In the genomic region with DNA sequence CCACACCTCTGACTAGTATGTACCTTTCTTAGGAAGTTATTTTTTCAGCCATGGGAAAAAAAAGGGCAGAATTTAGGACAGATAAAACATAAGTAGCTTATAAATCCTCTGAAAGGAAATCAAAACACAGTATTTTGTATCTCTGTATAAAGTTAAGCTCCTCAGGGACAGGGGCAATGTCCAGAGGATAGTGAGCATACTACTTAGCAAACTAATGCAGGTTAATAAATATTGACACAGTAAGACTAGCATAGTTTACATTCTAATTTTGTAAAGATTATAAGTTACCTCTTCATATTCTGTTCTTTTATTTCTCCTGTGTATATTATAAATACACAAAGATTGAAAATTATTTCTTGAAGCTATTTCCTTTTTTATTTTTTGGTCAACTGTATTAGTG, we compare ENCODE assay signal across 1 cellular context.
TF ChIP-seq lines count a peak whose summit lies in the region.

No MANE protein-coding gene starts in this region.

TF ChIP-seq in liver, 16 proteins besides CTCF, POLR2A, EP300 and RAD21 (continued from another document):
- TF ChIP-seq, protein P1, sequence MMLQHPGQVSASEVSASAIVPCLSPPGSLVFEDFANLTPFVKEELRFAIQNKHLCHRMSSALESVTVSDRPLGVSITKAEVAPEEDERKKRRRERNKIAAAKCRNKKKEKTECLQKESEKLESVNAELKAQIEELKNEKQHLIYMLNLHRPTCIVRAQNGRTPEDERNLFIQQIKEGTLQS (IDR thresholded peaks at IDR 0.05), result no peak
- no peak for TF ChIP-seq NR2F2 (IDR thresholded peaks at IDR 0.05)
TF ChIP-seq in liver: peak in this region for 7.
